ENCODE assay signal across 29 cellular contexts in the genomic region with DNA sequence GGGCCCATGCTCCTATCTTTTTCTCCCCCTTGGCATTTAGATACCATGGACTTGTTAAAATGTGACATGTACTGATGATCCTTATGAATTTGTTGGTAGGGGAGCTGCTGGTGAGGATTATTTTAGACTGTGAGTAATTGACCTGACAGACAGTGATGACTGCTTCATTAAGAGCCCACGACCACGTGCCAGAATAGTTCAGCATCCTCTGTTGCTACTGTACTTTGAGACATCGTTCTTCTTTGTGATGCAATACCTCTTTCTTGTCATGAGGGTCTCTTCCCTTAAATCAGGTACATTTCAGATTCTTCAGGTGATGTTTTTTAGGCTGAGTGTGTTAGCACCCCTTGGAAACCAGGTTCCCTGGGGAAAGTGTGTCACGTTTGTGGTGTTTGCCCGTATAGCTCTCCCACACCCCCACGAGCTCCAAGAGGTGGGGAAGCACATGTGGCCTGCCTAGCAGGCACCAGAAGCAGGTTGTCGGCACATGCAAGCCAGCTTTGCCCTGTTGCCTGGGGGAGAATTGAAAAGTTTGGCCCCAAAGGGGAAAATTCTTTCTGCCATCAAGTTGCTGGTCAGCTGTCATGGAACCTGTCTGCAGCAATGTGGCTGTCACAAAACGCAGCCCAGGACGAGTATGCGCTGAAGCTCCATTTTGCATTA. TPM values are rescaled to one million over a fixed set of nuclear protein-coding genes. Genes with fewer than 3 reads are reported as not detected.
DNase-seq lines count a peak whose midpoint lies in the region; ATAC-seq and TF ChIP-seq lines count a peak whose summit lies in the region.
"Had no signal": no experiment of that assay in that cellular context is flagged by ENCODE, and none has a peak within 500 bp of the region (broad histone marks: within the 10 kb centered on the region; RNA-seq: fewer than 3 reads in every experiment).

No MANE protein-coding gene starts in this region.

- H3K27ac ChIP-seq in aorta (ENCODE audit: low read depth in 1 of 2, low read length in 2 of 2), result no peak overlapping the region
- H3K27ac ChIP-seq: pancreas had no signal

- no peak for ATAC-seq in Right ventricle myocardium inferior
- peak; percentile 4 for ATAC-seq in Right ventricle myocardium superior (ENCODE audit: poor library complexity)
- ATAC-seq in aorta (ENCODE audit: low FRiP score), result no peak
- no peak for ATAC-seq in HG03571 (IDR thresholded peaks at IDR 0.05; ENCODE audit: unreplicated experiment)
- ATAC-seq: activated CD8-positive, alpha-beta T cell treated with anti-CD3 and anti-CD28 coated beads for 36 hours; GM23338; left lobe of liver; pancreas had no signal

- no peak overlapping the region for H3K4me3 ChIP-seq in aorta (ENCODE audit: low read length in 2 of 2)
- H3K4me3 ChIP-seq: GM23338, pancreas had no signal

- no peaks in the 10 kb centered on the region for H3K27me3 ChIP-seq in aorta (ENCODE audit: control insufficient read depth in 1 of 2, insufficient read depth in 2 of 2, low read length in 1 of 2)
- H3K27me3 ChIP-seq: pancreas had no signal

- DNase-seq in Right ventricle myocardium inferior (ENCODE audit: missing footprints) (peak; percentile 34), cardiac septum (ENCODE audit: low spot score) (no peak), Right ventricle myocardium superior (no peak), nephron progenitor cell (no peak), aorta (peak; percentile 20 to 42), NCI-H226 (no peak), NCI-H1436 (lab: John Stamatoyannopoulos, UW) (no peak)
- DNase-seq: 8988T; activated CD4-positive, CD25-positive, alpha-beta regulatory T cell treated with anti-CD3 and anti-CD28 coated beads, Interleukin-2, amount 50 U/mL, for 72 hours; activated CD8-positive, alpha-beta T cell treated with anti-CD3 and anti-CD28 coated beads for 36 hours; activated gamma-delta T cell treated with Interleukin-2 at 50 U/mL for 16 hours; activated T-cell treated with anti-CD3 and anti-CD28 coated beads, Interleukin-2, amount 50 U/mL, for 1 hour; DMS153; effector CD8-positive, alpha-beta T cell; foreskin melanocyte; HFFc6; hippocampal formation; immature natural killer cell; Kasumi-1; NCI-H187 treated with DMSO at 0.1 percent for 48 hours; NCI-H82; SHP77; substantia nigra had no signal

- H3K36me3 ChIP-seq in aorta (ENCODE audit: control insufficient read depth in 1 of 2, insufficient read depth in 2 of 2, low read length in 1 of 2), result peaks cover 0 to 5% of the 10 kb centered on the region in 2 donors

- peaks cover 5% of the 10 kb centered on the region for H3K27me3 Mint-ChIP-seq in nephron progenitor cell (ENCODE audit: low read depth, poor library complexity)
- H3K27me3 Mint-ChIP-seq: activated CD8-positive, alpha-beta T cell treated with anti-CD3 and anti-CD28 coated beads for 36 hours had no signal

- no peaks in the 10 kb centered on the region for H3K9me3 ChIP-seq in aorta (ENCODE audit: control insufficient read depth, low read length)
- H3K9me3 ChIP-seq: pancreas had no signal

- H3K27ac Mint-ChIP-seq in nephron progenitor cell, result peak overlapping the region; percentile 66
- H3K27ac Mint-ChIP-seq: activated CD8-positive, alpha-beta T cell treated with anti-CD3 and anti-CD28 coated beads for 36 hours; GM23338; HFFc6; nephron had no signal

- peaks cover 28% of the 10 kb centered on the region for H3K4me1 Mint-ChIP-seq in nephron progenitor cell
- H3K4me1 Mint-ChIP-seq: GM23338 had no signal

- intact Hi-C loops in Right ventricle myocardium inferior (cut with DNase I) (loop anchor here (2.0 kb wide), 1 partner anchor 127 kb away; no protein-coding TSS in a partner anchor), cardiac septum (cut with DNase I) (loop anchor here (2.0 kb wide), 1 partner anchor 61 kb away; no protein-coding TSS in a partner anchor), Right ventricle myocardium superior (cut with DNase I) (loop anchor here (5.0 kb wide), 1 partner anchor 61 kb away; no protein-coding TSS in a partner anchor), aorta (cut with DNase I) (loop anchor here in 1 of 2 donors (5.0 kb wide), 1 partner anchor 176 kb away; no protein-coding TSS in a partner anchor)

- WGBS in aorta, 2 donors, result 65 to 69% methylated on average over 10 of the region's 10 CpGs

- peaks cover 72% of the 10 kb centered on the region for H3K36me3 Mint-ChIP-seq in nephron progenitor cell (ENCODE audit: low read depth)

- peaks cover 0 to 3% of the 10 kb centered on the region in 2 donors for H3K4me1 ChIP-seq in aorta (ENCODE audit: control insufficient read depth in 1 of 2, insufficient read depth in 2 of 2, low read length in 2 of 2)

- H3K4me3 Mint-ChIP-seq in nephron progenitor cell, result no peak overlapping the region
- H3K4me3 Mint-ChIP-seq: activated CD8-positive, alpha-beta T cell treated with anti-CD3 and anti-CD28 coated beads for 36 hours; GM23338; HFFc6; immature natural killer cell; nephron had no signal

- no peak for TF ChIP-seq CTCF in nephron progenitor cell (IDR thresholded peaks at IDR 0.05)

- no peaks in the 10 kb centered on the region for H3K9me3 Mint-ChIP-seq in nephron progenitor cell
- H3K9me3 Mint-ChIP-seq: activated CD8-positive, alpha-beta T cell treated with anti-CD3 and anti-CD28 coated beads for 36 hours; GM23338; HFFc6; immature natural killer cell; nephron had no signal

RNA-seq across cellular contexts. Expression of a gene that starts 25.1 kb away (rescaled TPM):
- total RNA-seq in Right ventricle myocardium inferior, result not detected
- total RNA-seq in cardiac septum, result not detected
- not detected for total RNA-seq in Right ventricle myocardium superior
- total RNA-seq in aorta, result not detected
- polyA plus RNA-seq in aorta, result not detected
- total RNA-seq: activated CD8-positive, alpha-beta T cell treated with anti-CD3 and anti-CD28 coated beads for 36 hours; GM23338; HFFc6; left lobe of liver; pancreas; urinary bladder had no signal
- polyA plus RNA-seq: GM23338, immature natural killer cell, pancreas had no signal

RNA-seq across cellular contexts. Expression of a gene that starts 36.5 kb away (rescaled TPM):
- total RNA-seq in Right ventricle myocardium inferior, result 33.0 TPM
- total RNA-seq in cardiac septum, result 38.0 TPM
- total RNA-seq in Right ventricle myocardium superior, result 31.5 TPM
- total RNA-seq in aorta, result 10 to 100 TPM; 91.7 to 98.7 TPM
- polyA plus RNA-seq in aorta, result 10 to 100 TPM; 12.8 to 38.5 TPM

Comparison
In these comparisons a context has a peak if more than half of its experiments do, and no peak if none do; other contexts are left out.
1. DNase-seq: peak in Right ventricle myocardium inferior (single experiment) and aorta (2 of 2); none in cardiac septum (single experiment), Right ventricle myocardium superior (single experiment), nephron progenitor cell (single experiment), NCI-H226 (single experiment) and NCI-H1436 (single experiment).